Comparison of ENCODE assay signal across 19 cellular contexts in the genomic region with DNA sequence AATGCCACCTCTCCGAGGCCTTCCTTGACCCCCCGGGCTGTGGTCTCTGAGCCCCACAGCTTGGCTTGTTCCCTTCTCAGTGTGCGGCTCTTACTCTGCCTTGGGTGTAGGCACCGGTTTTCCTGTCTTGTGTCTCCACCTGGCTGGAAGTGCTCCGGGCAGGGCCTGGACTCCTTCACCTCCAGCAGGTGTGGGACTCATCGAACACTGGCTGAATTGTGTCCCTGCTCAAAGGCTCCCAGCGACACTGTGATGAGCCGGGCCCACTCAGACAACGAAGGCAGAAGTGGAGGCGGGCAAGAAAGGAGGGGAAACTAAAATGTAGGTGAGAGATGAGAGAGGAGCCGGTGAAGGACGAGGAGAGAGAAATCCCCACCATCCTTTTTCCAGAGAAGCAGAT. TPM values are rescaled to one million over a fixed set of nuclear protein-coding genes. Genes with fewer than 3 reads are reported as not detected.
DNase-seq lines count a peak whose midpoint lies in the region; ATAC-seq and TF ChIP-seq lines count a peak whose summit lies in the region.
"Had no signal": no experiment of that assay in that cellular context is flagged by ENCODE, and none has a peak within 500 bp of the region (broad histone marks: within the 10 kb centered on the region; RNA-seq: fewer than 3 reads in every experiment).

No MANE protein-coding gene starts in this region.

- H3K9me3 ChIP-seq in RWPE2 (ENCODE audit: severe bottlenecking) (no peaks in the 10 kb centered on the region), spleen (no peaks in the 10 kb centered on the region), uterus (no peaks in the 10 kb centered on the region)
- H3K9me3 ChIP-seq: A549, Caco-2 had no signal

- ATAC-seq in RWPE2 (ENCODE audit: low read depth) (no peak; the same call in 2 of the 3 replicates), GM21447 (IDR thresholded peaks at IDR 0.05; ENCODE audit: unreplicated experiment) (no peak)
- ATAC-seq: A549 had no signal

- peak overlapping the region; percentile 66 for H3K4me3 Mint-ChIP-seq in glutamatergic neuron (ENCODE audit: unreplicated experiment)
- H3K4me3 Mint-ChIP-seq: CD4-positive, alpha-beta T cell had no signal

- peak overlapping the region; percentile 77 for H3K27ac Mint-ChIP-seq in glutamatergic neuron (ENCODE audit: unreplicated experiment)
- H3K27ac Mint-ChIP-seq: CD4-positive, alpha-beta T cell had no signal

- no peak overlapping the region for H3K27ac ChIP-seq in RWPE2 (ENCODE audit: poor library complexity, severe bottlenecking)
- H3K27ac ChIP-seq in angular gyrus (ENCODE audit: low read depth, low read length): peak overlapping the region; percentile 20
- H3K27ac ChIP-seq in spleen: no peak overlapping the region
- no peak overlapping the region for H3K27ac ChIP-seq in uterus
- H3K27ac ChIP-seq: 22Rv1, A549, C4-2B, GM23248 had no signal

- WGBS in spleen, 5 donors: 78 to 84% (median 80%) methylated on average over 12 of the region's 12 CpGs

- H3K36me3 ChIP-seq in RWPE2 (ENCODE audit: low read depth) (no peaks in the 10 kb centered on the region), spleen (no peaks in the 10 kb centered on the region), uterus (no peaks in the 10 kb centered on the region)

- peaks cover 6% of the 10 kb centered on the region for H3K36me3 Mint-ChIP-seq in glutamatergic neuron (ENCODE audit: unreplicated experiment)

- no peak overlapping the region for H3K4me3 ChIP-seq in RWPE2 (ENCODE audit: severe bottlenecking)
- H3K4me3 ChIP-seq in spleen: no peak overlapping the region
- H3K4me3 ChIP-seq in uterus: no peak overlapping the region
- H3K4me3 ChIP-seq: A549, GM23248 had no signal

- TF ChIP-seq CTCF in RWPE2 (IDR thresholded peaks at IDR 0.05; ENCODE audit: poor library complexity, severe bottlenecking) (no peak), glutamatergic neuron (IDR thresholded peaks at IDR 0.05; ENCODE audit: partially characterized antibody, unreplicated experiment) (no peak), spleen (IDR thresholded peaks at IDR 0.05 in 8 of 11, conservative IDR thresholded peaks at IDR 0.05 in 3 of 11) (no peak), uterus (IDR thresholded peaks at IDR 0.05) (no peak)

- no peaks in the 10 kb centered on the region for H3K27me3 ChIP-seq in RWPE2 (ENCODE audit: insufficient read depth, poor library complexity, severe bottlenecking)
- peaks cover 0 to 50% (median 0%) of the 10 kb centered on the region in 7 donors for H3K27me3 ChIP-seq in spleen (replicated peaks in 1 of 7)
- H3K27me3 ChIP-seq in uterus: no peaks in the 10 kb centered on the region

- DNase-seq in RWPE2 (ENCODE audit: low spot score) (peak; percentile 43), glutamatergic neuron (no peak), spleen (peak; percentile 62), uterus (no peak), EL (no peak)
- DNase-seq: AML-193; Caco-2; CD4-positive, alpha-beta T cell; GF-D8; GM23248; HCEC 1CT; IMR-90 had no signal

- H3K4me1 Mint-ChIP-seq in glutamatergic neuron (ENCODE audit: low read depth, unreplicated experiment): peaks cover 55% of the 10 kb centered on the region

- peaks cover 22% of the 10 kb centered on the region for H3K9me3 Mint-ChIP-seq in glutamatergic neuron (ENCODE audit: unreplicated experiment)
- H3K9me3 Mint-ChIP-seq: CD4-positive, alpha-beta T cell had no signal

- peaks cover 17% of the 10 kb centered on the region for H3K27me3 Mint-ChIP-seq in glutamatergic neuron (ENCODE audit: unreplicated experiment)

- TF ChIP-seq POLR2A in spleen (IDR thresholded peaks at IDR 0.05) (no peak), uterus (IDR thresholded peaks at IDR 0.05) (no peak)

- H3K4me1 ChIP-seq in RWPE2 (ENCODE audit: insufficient read depth, poor library complexity, severe bottlenecking): no peaks in the 10 kb centered on the region
- H3K4me1 ChIP-seq in spleen: no peaks in the 10 kb centered on the region
- no peaks in the 10 kb centered on the region for H3K4me1 ChIP-seq in uterus
- H3K4me1 ChIP-seq: A549, Caco-2 had no signal

- intact Hi-C loops in spleen (cut with DNase I; ENCODE audit: low total_unique reads) (no loop called here), uterus (cut with DNase I; ENCODE audit: low total_unique reads) (no loop called here)

RNA-seq across cellular contexts. Expression of gene TMEM63C, which starts 18.0 kb away (rescaled TPM):
- total RNA-seq in glutamatergic neuron (ENCODE audit: unreplicated experiment): 39.9 TPM
- total RNA-seq in spleen: 10 to 100 TPM in 2 of 7 donors, 1 to 10 TPM in 5; 2.8 to 13.4 (median 8.7) TPM
- polyA plus RNA-seq in spleen: 1 to 10 TPM in 1 of 3 donors, under 1 TPM in 2; 0.20 to 2.4 (median 0.24) TPM
- 1 to 10 TPM in 1 of 4 donors, under 1 TPM in 1, not detected in 2; 0.98 to 1.9 TPM for total RNA-seq in uterus
- total RNA-seq: GM23248 had no signal
- polyA plus RNA-seq: BJ, GM23248, IMR-90 had no signal

RNA-seq across cellular contexts. Expression of gene ZDHHC22, which starts 58.0 kb away (rescaled TPM):
- total RNA-seq in glutamatergic neuron (ENCODE audit: unreplicated experiment) (77.3 TPM), spleen (not detected), uterus (not detected)
- under 1 TPM in 1 of 3 donors, not detected in 2; 0.02 TPM for polyA plus RNA-seq in spleen
- total RNA-seq: Caco-2; CD4-positive, alpha-beta T cell; Daoy; GM23248; IMR-90 had no signal
- polyA plus RNA-seq: BJ, GM23248, IMR-90 had no signal

Comparison
In these comparisons a context has a peak if more than half of its experiments do, and no peak if none do; other contexts are left out.
1. DNase-seq: peak in RWPE2 (single experiment) and spleen (single experiment); none in glutamatergic neuron (single experiment), uterus (0 of 2) and EL (single experiment).
2. RNA of gene ZDHHC22, which starts 58.0 kb away (total RNA-seq): 77.3 TPM in glutamatergic neuron (single experiment); not detected in spleen and not detected in uterus; every median in the first group is over 10 times any median in the second.